In genomic region chr6:11592289-11592906, GRCh38 we compare ENCODE assay signal across 1 cellular context.
TF ChIP-seq lines count a peak whose summit lies in the region.

No MANE protein-coding gene starts in this region.

TF ChIP-seq in HepG2, 621 proteins besides CTCF, POLR2A, EP300 and RAD21:
- TF ChIP-seq ATF7 (IDR thresholded peaks at IDR 0.05) (peak; percentile 43; the same call in 1 of the 2 replicates), ATF7 (CRISPR knock-in tag; IDR thresholded peaks at IDR 0.05) (no peak), ZBTB26 (CRISPR knock-in tag; IDR thresholded peaks at IDR 0.05; ENCODE audit: borderline replicate concordance) (no peak)
TF ChIP-seq in HepG2: peak in this region for 1.
